12 cellular contexts compared by ENCODE assay signal in genomic region chr18:10453261-10453884, GRCh38. TPM values are rescaled to one million over a fixed set of nuclear protein-coding genes. Genes with fewer than 3 reads are reported as not detected.
DNase-seq lines count a peak whose midpoint lies in the region; ATAC-seq, FAIRE-seq and TF ChIP-seq lines count a peak whose summit lies in the region.
"Had no signal": no experiment of that assay in that cellular context is flagged by ENCODE, and none has a peak within 500 bp of the region (broad histone marks: within the 10 kb centered on the region; RNA-seq: fewer than 3 reads in every experiment).

No MANE protein-coding gene starts in this region.

- H3K27me3 ChIP-seq in HepG2 (ENCODE audit: control insufficient read depth in 1 of 2, insufficient read depth in 2 of 2, low read length in 2 of 2) (peaks cover 2 to 27% of the 10 kb centered on the region in 2 experiments; a peak in 3 of 5 replicates), right lobe of liver (peaks cover 0 to 8% of the 10 kb centered on the region in 2 donors), heart right ventricle (peaks cover 0 to 49% (median 0%) of the 10 kb centered on the region in 7 donors), osteoblast (ENCODE audit: insufficient read depth, low read length) (peaks cover 71% of the 10 kb centered on the region), aorta (ENCODE audit: control insufficient read depth in 1 of 2, insufficient read depth in 2 of 2, low read length in 1 of 2) (no peaks in the 10 kb centered on the region)

- DNase-seq in HepG2 (ENCODE audit: low spot score) (no peak), right lobe of liver (no peak), heart right ventricle (no peak), osteoblast (ENCODE audit: insufficient read length, low spot score, missing footprints) (no peak), aorta (no peak), lower leg skin (ENCODE audit: low spot score in 2 of 2) (no peak), SHP77 (lab: John Stamatoyannopoulos, UW) (no peak)
- no peak for DNase-seq in activated T-helper 2 cell treated with anti-CD3 and anti-CD28 coated beads, Interferon-gamma antibody, Interleukin-2, Interleukin-4, amounts not matched to agents 10 μg/mL and 5 μg/mL and 100 μg/mL, durations not matched to agents 14 hours and 24 hours and 36 hours (ENCODE audit: low spot score)
- DNase-seq: activated CD8-positive, alpha-beta memory T cell treated with anti-CD3 and anti-CD28 coated beads, Interleukin-2, amount 50 U/mL, for 4 hours; kidney glomerular epithelial cell; NCI-H510A had no signal

- H3K4me2 ChIP-seq in HepG2 (ENCODE audit: low read depth, low read length) (peak overlapping the region; percentile 91), osteoblast (ENCODE audit: insufficient read depth, low read length) (no peak overlapping the region)

- 0 out of 2 replicates have a peak overlapping the region, but pooled peaks have one; percentile 24 for H3K9ac ChIP-seq in HepG2 (ENCODE audit: insufficient read depth, low read depth, low read length)

- TF ChIP-seq POLR2A in HepG2 (IDR thresholded peaks at IDR 0.05; ENCODE audit: insufficient read depth in 1 of 2, low read depth in 2 of 2, low read length in 2 of 2) (no peak), right lobe of liver (IDR thresholded peaks at IDR 0.05) (no peak), lower leg skin (IDR thresholded peaks at IDR 0.05) (no peak)

- no peak for TF ChIP-seq EP300 in HepG2 (IDR thresholded peaks at IDR 0.05; ENCODE audit: low read depth in 2 of 2, low read length in 2 of 2)
- no peak for TF ChIP-seq EP300 in HepG2 (CRISPR knock-in tag; IDR thresholded peaks at IDR 0.05; ENCODE audit: borderline replicate concordance)

- CTCF ChIA-PET in HepG2 (lab: Yijun Ruan, JAX; ENCODE audit: low intra/inter-chr PET ratio, low total read pairs), result no interaction called here

- H3K4me3 ChIP-seq in HepG2 (replicated peaks in 1 of 3; ENCODE audit: insufficient read depth in 1 of 3, low read depth in 2 of 3, low read length in 3 of 3) (0 out of 6 replicates have a peak overlapping the region, but pooled peaks of 1 of the 3 experiments have one; percentile 76), right lobe of liver (no peak overlapping the region), heart right ventricle (peak overlapping the region in 6 of 10 donors; percentile 46 to 79 (median 72)), osteoblast (ENCODE audit: insufficient read depth, low read length) (no peak overlapping the region), aorta (ENCODE audit: low read length in 2 of 2) (no peak overlapping the region), lower leg skin (ENCODE audit: low read depth, poor library complexity, severe bottlenecking) (no peak overlapping the region)

- intact Hi-C loops in HepG2 (cut with micrococcal nuclease; ENCODE audit: unreplicated experiment) (no loop called here), right lobe of liver (cut with DNase I) (loop anchor here in 1 of 2 donors (5.0 kb wide), 1 partner anchor 51 kb away; no protein-coding TSS in a partner anchor), heart right ventricle (cut with DNase I) (loop anchor here in 2 of 10 donors (5.0 to 10.0 kb wide), 3 partner anchors 46 to 439 kb away; no protein-coding TSS in a partner anchor), aorta (cut with DNase I) (loop anchor here in 1 of 2 donors (5.0 kb wide), 2 partner anchors 64 to 446 kb away; no protein-coding TSS in a partner anchor), lower leg skin (cut with DNase I; ENCODE audit: low total_unique reads) (no loop called here)
- intact Hi-C loops in activated T-helper 2 cell treated with anti-CD3 and anti-CD28 coated beads, Interferon-gamma antibody, Interleukin-2, Interleukin-4, amounts not matched to agents 10 μg/mL and 5 μg/mL and 100 μg/mL, durations not matched to agents 14 hours and 24 hours and 36 hours (cut with micrococcal nuclease), result no loop called here

- H3K36me3 Mint-ChIP-seq in activated T-helper 2 cell treated with anti-CD3 and anti-CD28 coated beads, Interferon-gamma antibody, Interleukin-2, Interleukin-4, amounts not matched to agents 10 μg/mL and 5 μg/mL and 100 μg/mL, durations not matched to agents 14 hours and 24 hours and 36 hours (ENCODE audit: low read depth), result no peaks in the 10 kb centered on the region

- peaks cover 2% of the 10 kb centered on the region for H3K4me1 Mint-ChIP-seq in activated T-helper 2 cell treated with anti-CD3 and anti-CD28 coated beads, Interferon-gamma antibody, Interleukin-2, Interleukin-4, amounts not matched to agents 10 μg/mL and 5 μg/mL and 100 μg/mL, durations not matched to agents 14 hours and 24 hours and 36 hours (ENCODE audit: low read depth)

- H3K4me1 ChIP-seq in HepG2 (ENCODE audit: insufficient read depth, low read length) (peaks cover 47% of the 10 kb centered on the region), right lobe of liver (peaks cover 0 to 6% (median 0%) of the 10 kb centered on the region in 4 donors), heart right ventricle (peaks cover 0 to 42% (median 21%) of the 10 kb centered on the region in 9 donors), osteoblast (ENCODE audit: insufficient read depth, low read length) (no peaks in the 10 kb centered on the region), aorta (ENCODE audit: control insufficient read depth in 1 of 2, insufficient read depth in 2 of 2, low read length in 2 of 2) (peaks cover 0 to 2% of the 10 kb centered on the region in 2 donors)

- in situ Hi-C loops in HepG2 (cut with HindIII; ENCODE audit: extremely low pct_ligation_motif_present, low pct_unique_long_range_greater_than_20kb), result no loop called here

- BruUV-seq in HepG2 (replicated peaks; lab: Mats Ljungman, UMichigan), result no TSS peak

- ATAC-seq in HepG2 (no peak), right lobe of liver (no peak), heart right ventricle (peak in 4 of 8 donors; percentile 25 to 32 (median 28)), aorta (ENCODE audit: low FRiP score) (peak; percentile 2)

- FAIRE-seq in HepG2 (lab: Jason Lieb, UNC), result no peak

- H4K20me1 ChIP-seq in HepG2 (ENCODE audit: insufficient read depth, low read length) (no peaks in the 10 kb centered on the region), osteoblast (ENCODE audit: insufficient read depth, low read length) (no peaks in the 10 kb centered on the region)

- 47% methylated on average over 14 of the region's 15 CpGs for WGBS in HepG2 (ENCODE audit: low lambda C conversion rate)
- 46% methylated on average over 14 of the region's 15 CpGs for WGBS in right lobe of liver (ENCODE audit: insufficient coverage, low coverage, low lambda C conversion rate, missing lambda C conversion rate)
- WGBS in heart right ventricle, 2 donors, result 44 to 60% methylated on average over 15 of the region's 15 CpGs
- WGBS in aorta, 2 donors, result 16 to 23% methylated on average over 15 of the region's 15 CpGs
- WGBS in lower leg skin, 2 donors, result 30 to 35% methylated on average over 15 of the region's 15 CpGs

- H2AFZ ChIP-seq in HepG2 (ENCODE audit: low read length) (no peak overlapping the region), osteoblast (ENCODE audit: low read length) (peak overlapping the region; percentile 9)

- peaks cover 70% of the 10 kb centered on the region for H3K27me3 Mint-ChIP-seq in activated T-helper 2 cell treated with anti-CD3 and anti-CD28 coated beads, Interferon-gamma antibody, Interleukin-2, Interleukin-4, amounts not matched to agents 10 μg/mL and 5 μg/mL and 100 μg/mL, durations not matched to agents 14 hours and 24 hours and 36 hours (ENCODE audit: low read depth)

- no peak for TF ChIP-seq RAD21 in HepG2 (CRISPR knock-in tag; IDR thresholded peaks at IDR 0.05)

- POLR2A ChIA-PET in HepG2 (lab: Yijun Ruan, JAX), result no interaction called here

- TF ChIP-seq CTCF in HepG2 (CRISPR knock-in tag; IDR thresholded peaks at IDR 0.05) (no peak), right lobe of liver (IDR thresholded peaks at IDR 0.05) (no peak), heart right ventricle (IDR thresholded peaks at IDR 0.05) (no peak), osteoblast (IDR thresholded peaks at IDR 0.05; ENCODE audit: extremely low read depth, low read depth, low read length) (no peak), lower leg skin (IDR thresholded peaks at IDR 0.05) (no peak)

- H3K9me3 Mint-ChIP-seq in activated T-helper 2 cell treated with anti-CD3 and anti-CD28 coated beads, Interferon-gamma antibody, Interleukin-2, Interleukin-4, amounts not matched to agents 10 μg/mL and 5 μg/mL and 100 μg/mL, durations not matched to agents 14 hours and 24 hours and 36 hours, result no peaks in the 10 kb centered on the region

- H3K4me3 Mint-ChIP-seq in activated T-helper 2 cell treated with anti-CD3 and anti-CD28 coated beads, Interferon-gamma antibody, Interleukin-2, Interleukin-4, amounts not matched to agents 10 μg/mL and 5 μg/mL and 100 μg/mL, durations not matched to agents 14 hours and 24 hours and 36 hours (ENCODE audit: low read depth), result no peak overlapping the region

- H3K79me2 ChIP-seq in HepG2 (ENCODE audit: insufficient read depth, low read length) (no peaks in the 10 kb centered on the region), osteoblast (ENCODE audit: insufficient read depth, low read length) (no peaks in the 10 kb centered on the region)

- no peaks in the 10 kb centered on the region for H3K36me3 ChIP-seq in HepG2 (replicated peaks in 1 of 2; ENCODE audit: control insufficient read depth in 1 of 2, insufficient read depth in 2 of 2, low read length in 2 of 2)
- H3K36me3 ChIP-seq in right lobe of liver, result no peaks in the 10 kb centered on the region
- no peaks in the 10 kb centered on the region for H3K36me3 ChIP-seq in heart right ventricle
- no peaks in the 10 kb centered on the region for H3K36me3 ChIP-seq in osteoblast (ENCODE audit: insufficient read depth, low read length)
- no peaks in the 10 kb centered on the region for H3K36me3 ChIP-seq in aorta (ENCODE audit: control insufficient read depth in 1 of 2, insufficient read depth in 2 of 2, low read length in 1 of 2)

- no peak overlapping the region for H3K27ac Mint-ChIP-seq in activated T-helper 2 cell treated with anti-CD3 and anti-CD28 coated beads, Interferon-gamma antibody, Interleukin-2, Interleukin-4, amounts not matched to agents 10 μg/mL and 5 μg/mL and 100 μg/mL, durations not matched to agents 14 hours and 24 hours and 36 hours

- no peaks in the 10 kb centered on the region for H3K9me3 ChIP-seq in HepG2 (ENCODE audit: low read length)
- no peaks in the 10 kb centered on the region for H3K9me3 ChIP-seq in right lobe of liver
- H3K9me3 ChIP-seq in heart right ventricle, result no peaks in the 10 kb centered on the region
- no peaks in the 10 kb centered on the region for H3K9me3 ChIP-seq in osteoblast (ENCODE audit: low read depth, low read length)
- no peaks in the 10 kb centered on the region for H3K9me3 ChIP-seq in aorta (ENCODE audit: control insufficient read depth, low read length)

- H3K27ac ChIP-seq in HepG2 (ENCODE audit: extremely low read length, insufficient read depth, low read length), result no peak overlapping the region
- no peak overlapping the region for H3K27ac ChIP-seq in right lobe of liver
- peak overlapping the region; percentile 47 to 87 (median 79) for H3K27ac ChIP-seq in heart right ventricle
- no peak overlapping the region for H3K27ac ChIP-seq in osteoblast (ENCODE audit: low read depth, low read length)
- H3K27ac ChIP-seq in aorta (ENCODE audit: low read depth in 1 of 2, low read length in 2 of 2), result peak overlapping the region in 1 of 2 donors; percentile 26

RNA-seq across cellular contexts. Expression of gene APCDD1, which starts 1.1 kb away (rescaled TPM):
- total RNA-seq in HepG2 (2016; rRNA removed; fragmentation: Illumina TruSeq; extraction: Trizol), result 2.1 and 2.4 TPM in 2 replicates
- 0.81 and 0.88 TPM in 2 replicates for total RNA-seq in HepG2 (2016; cell fraction: cytosol; rRNA removed; fragmentation: Illumina TruSeq; extraction: Trizol; ENCODE audit: low read depth)
- total RNA-seq in HepG2 (2016; cell fraction: insoluble cytoplasmic fraction; rRNA removed; fragmentation: Illumina TruSeq; extraction: Trizol), result 1.9 and 2.4 TPM in 2 replicates
- total RNA-seq in HepG2 (2016; cell fraction: membrane; rRNA removed; fragmentation: Illumina TruSeq; extraction: Trizol), result 2.0 and 2.8 TPM in 2 replicates
- total RNA-seq in HepG2 (2016; cell fraction: nucleus; rRNA removed; fragmentation: Illumina TruSeq; extraction: Trizol), result 1.8 and 2.5 TPM in 2 replicates
- polyA plus RNA-seq in HepG2 (2011; rRNA removed), result 6.0 and 8.6 TPM in 2 replicates
- 2.7 and 3.7 TPM in 2 replicates for polyA plus RNA-seq in HepG2 (2011; cell fraction: cytosol; rRNA removed)
- polyA plus RNA-seq in HepG2 (2011; cell fraction: nucleus; rRNA removed), result 1.5 and 2.6 TPM in 2 replicates
- 3.1 and 4.2 TPM in 2 replicates for polyA plus RNA-seq in HepG2 (2012)
- polyA plus RNA-seq in HepG2 (2016; cell fraction: cytosol; fragmentation: Illumina TruSeq; extraction: Trizol; ENCODE audit: low read depth), result 1.3 and 2.3 TPM in 2 replicates
- 3.1 and 4.7 TPM in 2 replicates for polyA plus RNA-seq in HepG2 (2016; cell fraction: insoluble cytoplasmic fraction; fragmentation: Illumina TruSeq; extraction: Trizol; ENCODE audit: low read depth)
- 2.5 and 3.6 TPM in 2 replicates for polyA plus RNA-seq in HepG2 (2016; cell fraction: membrane; fragmentation: Illumina TruSeq; extraction: Trizol; ENCODE audit: low read depth)
- polyA plus RNA-seq in HepG2 (2016; cell fraction: nucleus; fragmentation: Illumina TruSeq; extraction: Trizol; ENCODE audit: insufficient read depth, low read depth), result 3.6 and 4.3 TPM in 2 replicates
- polyA minus RNA-seq in HepG2 (2011; rRNA and poly(A)+ RNA removed; ENCODE audit: low replicate concordance), result 8.8 TPM in 1 of 2 replicates, not detected in the other
- 1.5 and 3.5 TPM in 2 replicates for polyA minus RNA-seq in HepG2 (2011; cell fraction: cytosol; rRNA and poly(A)+ RNA removed)
- polyA minus RNA-seq in HepG2 (2011; cell fraction: nucleus; rRNA and poly(A)+ RNA removed), result 2.3 and 2.5 TPM in 2 replicates
- 1 to 10 TPM in 2 of 6 experiments, under 1 TPM in 4; 0.42 to 2.7 (median 0.71) TPM for total RNA-seq in right lobe of liver
- 10 to 100 TPM; 10.2 to 36.4 (median 17.6) TPM for total RNA-seq in heart right ventricle
- polyA plus RNA-seq in heart right ventricle, result 10 to 100 TPM; 17.9 to 40.4 TPM
- 1.8 and 3.3 TPM in 2 replicates for total RNA-seq in osteoblast
- total RNA-seq in aorta, result 10 to 100 TPM in 1 of 2 donors, 1 to 10 TPM in 1; 7.6 to 10.9 TPM
- 10 to 100 TPM; 10.0 to 45.5 TPM for polyA plus RNA-seq in aorta
- total RNA-seq in lower leg skin, result 100 to 1,000 TPM in 3 of 4 donors, 10 to 100 TPM in 1; 76.6 to 192 (median 180) TPM
- not detected in 2 replicates for total RNA-seq in activated T-helper 2 cell treated with anti-CD3 and anti-CD28 coated beads, Interferon-gamma antibody, Interleukin-2, Interleukin-4, amounts not matched to agents 10 μg/mL and 5 μg/mL and 100 μg/mL, durations not matched to agents 14 hours and 24 hours and 36 hours
- total RNA-seq: T-helper 1 cell treated with Interleukin-12 subunit alpha and Interleukin-12 subunit beta and Interleukin-4 antibody, amounts not matched to agents 30 ng/mL and 1 ng/mL, for 36 hours had no signal

Comparison
In these comparisons a context has a peak if more than half of its experiments do, and no peak if none do; other contexts are left out.
1. H3K27ac ChIP-seq: peak in heart right ventricle (10 of 10); none in HepG2 (single experiment), right lobe of liver (0 of 3) and osteoblast (single experiment).
2. H3K4me3 ChIP-seq: peak in heart right ventricle (6 of 10); none in right lobe of liver (0 of 3), osteoblast (single experiment), aorta (0 of 2) and lower leg skin (single experiment).